In genomic region chr1:28369225-28369517, GRCh38 we compare ENCODE assay signal across 8 cellular contexts. TPM values are rescaled to one million over a fixed set of nuclear protein-coding genes. Genes with fewer than 3 reads are reported as not detected.
A peak's percentile ranks its signal among the peaks of the same experiment; 100 is the strongest.
DNase-seq lines count a peak whose midpoint lies in the region; ATAC-seq and TF ChIP-seq lines count a peak whose summit lies in the region.

No MANE protein-coding gene starts in this region.

- POLR2A ChIA-PET in HCT116 (lab: Charles Lee): interaction anchor here (0.6 to 2.3 kb wide), 11 partner anchors 14 to 440 kb away, joined by 3 to 28 read pairs (median 4); partner anchors contain the start of gene SESN2
- POLR2A ChIA-PET in activated CD8-positive, alpha-beta T cell treated with anti-CD3 and anti-CD28 coated beads for 36 hours (lab: Charles Lee): interaction anchor here (1.2 to 3.1 kb wide), 3 partner anchors 40 to 138 kb away, joined by 3 to 28 read pairs (median 6); partner anchors contain the start of genes MED18 and RCC1

- H2AFZ ChIP-seq in HCT116 (ENCODE audit: low read depth, low read length, poor library complexity, severe bottlenecking): peak overlapping the region; percentile 71

- peak overlapping the region; percentile 94 for H3K27ac Mint-ChIP-seq in activated CD8-positive, alpha-beta T cell treated with anti-CD3 and anti-CD28 coated beads for 36 hours
- peak overlapping the region; percentile 94 for H3K27ac Mint-ChIP-seq in stimulated activated effector memory CD8-positive, alpha-beta T cell treated with anti-CD3 and anti-CD28 coated beads, Interleukin-12 subunit alpha, Interleukin-12 subunit beta, amount 100 ng/mL, for 72 hours

- H3K9me2 ChIP-seq in HCT116 (ENCODE audit: insufficient read depth): no peaks in the 10 kb centered on the region

- H4K20me1 ChIP-seq in HCT116 (ENCODE audit: insufficient read depth): no peaks in the 10 kb centered on the region

- H3K27ac ChIP-seq in HCT116 (ENCODE audit: low read depth, low read length) (peak overlapping the region; percentile 92), iPS DF 6.9 (ENCODE audit: low read length) (no peak overlapping the region)

- H3K36me3 ChIP-seq in HCT116 (ENCODE audit: control insufficient read depth in 1 of 2, insufficient read depth in 2 of 2, low read length in 2 of 2) (no peaks in the 10 kb centered on the region), iPS DF 6.9 (ENCODE audit: control insufficient read depth, insufficient read depth, low read length) (no peaks in the 10 kb centered on the region)

- H3K4me1 ChIP-seq in HCT116 (ENCODE audit: control insufficient read depth in 1 of 2, insufficient read depth in 2 of 2, low read length in 2 of 2): peaks cover 52 to 71% of the 10 kb centered on the region in 2 experiments
- H3K4me1 ChIP-seq in iPS DF 6.9 (ENCODE audit: control insufficient read depth, insufficient read depth, low read length): no peaks in the 10 kb centered on the region

- TF ChIP-seq RAD21 in HCT116 (IDR thresholded peaks at IDR 0.05; ENCODE audit: low read depth): no peak

- TF ChIP-seq POLR2A in HCT116 (IDR thresholded peaks at IDR 0.05; ENCODE audit: borderline replicate concordance, extremely low read depth, insufficient read depth, insufficient read length): no peak

- intact Hi-C loops in HCT116 (cut with micrococcal nuclease): loop anchor here (2.0 to 10.0 kb wide), 2 partner anchors 278 to 506 kb away; no protein-coding TSS in a partner anchor
- intact Hi-C loops in activated CD8-positive, alpha-beta T cell treated with anti-CD3 and anti-CD28 coated beads for 36 hours (cut with micrococcal nuclease): no loop called here

- H3K27me3 ChIP-seq in HCT116 (ENCODE audit: insufficient read depth, low read length) (no peaks in the 10 kb centered on the region), iPS DF 6.9 (ENCODE audit: control insufficient read depth, insufficient read depth, low read length) (no peaks in the 10 kb centered on the region)

- CTCF ChIA-PET in HCT116 (lab: Charles Lee): interaction anchor here (1.0 to 5.8 kb wide), 8 partner anchors 10 to 234 kb away, joined by 3 to 73 read pairs (median 4); partner anchors contain the start of gene DNAJC8
- CTCF ChIA-PET in activated CD8-positive, alpha-beta T cell treated with anti-CD3 and anti-CD28 coated beads for 36 hours (lab: Charles Lee): interaction anchor here (1.2 to 4.4 kb wide), 3 partner anchors 9 to 121 kb away, joined by 3 to 31 read pairs (median 17); no protein-coding TSS in a partner anchor

- WGBS in iPS DF 6.9 (ENCODE audit: insufficient coverage, insufficient read length): no CpG with 5 or more reads among the region's 2 CpGs

- DNase-seq in HCT116 (ENCODE audit: low read depth, low spot score): no peak
- no peak for DNase-seq in activated CD8-positive, alpha-beta T cell treated with anti-CD3 and anti-CD28 coated beads for 36 hours
- DNase-seq in iPS DF 6.9 (ENCODE audit: low read depth, low spot score): no peak
- no peak for DNase-seq in stimulated activated effector memory CD8-positive, alpha-beta T cell treated with anti-CD3 and anti-CD28 coated beads, Interleukin-12 subunit alpha, Interleukin-12 subunit beta, amount 100 ng/mL, for 72 hours (ENCODE audit: low spot score in 2 of 2)
- no peak for DNase-seq in SK-N-DZ (ENCODE audit: low spot score)
- DNase-seq in COLO829 (ENCODE audit: low spot score): no peak

- H3K4me2 ChIP-seq in HCT116 (ENCODE audit: low read length): peak overlapping the region; percentile 80

- no peak for TF ChIP-seq CTCF in HCT116 (IDR thresholded peaks at IDR 0.05 in 2 of 3, conservative IDR thresholded peaks at IDR 0.05 in 1 of 3; ENCODE audit: borderline replicate concordance in 1 of 3, insufficient read depth in 1 of 3, low read depth in 2 of 3, low read length in 2 of 3)
- TF ChIP-seq CTCF in activated CD8-positive, alpha-beta T cell treated with anti-CD3 and anti-CD28 coated beads for 36 hours (IDR thresholded peaks at IDR 0.05): no peak

- peaks cover 8% of the 10 kb centered on the region for H3K36me3 Mint-ChIP-seq in activated CD8-positive, alpha-beta T cell treated with anti-CD3 and anti-CD28 coated beads for 36 hours (ENCODE audit: low read depth)
- no peaks in the 10 kb centered on the region for H3K36me3 Mint-ChIP-seq in stimulated activated effector memory CD8-positive, alpha-beta T cell treated with anti-CD3 and anti-CD28 coated beads, Interleukin-12 subunit alpha, Interleukin-12 subunit beta, amount 100 ng/mL, for 72 hours

- ATAC-seq in HCT116 (no peak), GM21447 (IDR thresholded peaks at IDR 0.05; ENCODE audit: unreplicated experiment) (no peak), GM21526 (IDR thresholded peaks at IDR 0.05; ENCODE audit: low FRiP score, unreplicated experiment) (no peak)
- ATAC-seq in activated CD8-positive, alpha-beta T cell treated with anti-CD3 and anti-CD28 coated beads for 36 hours: no peak
- ATAC-seq in stimulated activated effector memory CD8-positive, alpha-beta T cell treated with anti-CD3 and anti-CD28 coated beads, Interleukin-12 subunit alpha, Interleukin-12 subunit beta, amount 100 ng/mL, for 72 hours: no peak

- peaks cover 43% of the 10 kb centered on the region for H3K79me2 ChIP-seq in HCT116 (ENCODE audit: insufficient read depth, low read length)

- H3K4me1 Mint-ChIP-seq in activated CD8-positive, alpha-beta T cell treated with anti-CD3 and anti-CD28 coated beads for 36 hours (ENCODE audit: low read depth): peaks cover 31% of the 10 kb centered on the region
- peaks cover 23% of the 10 kb centered on the region for H3K4me1 Mint-ChIP-seq in stimulated activated effector memory CD8-positive, alpha-beta T cell treated with anti-CD3 and anti-CD28 coated beads, Interleukin-12 subunit alpha, Interleukin-12 subunit beta, amount 100 ng/mL, for 72 hours

- H3K4me3 Mint-ChIP-seq in activated CD8-positive, alpha-beta T cell treated with anti-CD3 and anti-CD28 coated beads for 36 hours: peak overlapping the region; percentile 97
- H3K4me3 Mint-ChIP-seq in stimulated activated effector memory CD8-positive, alpha-beta T cell treated with anti-CD3 and anti-CD28 coated beads, Interleukin-12 subunit alpha, Interleukin-12 subunit beta, amount 100 ng/mL, for 72 hours: peak overlapping the region; percentile 94

- no peaks in the 10 kb centered on the region for H3K9me3 Mint-ChIP-seq in activated CD8-positive, alpha-beta T cell treated with anti-CD3 and anti-CD28 coated beads for 36 hours
- no peaks in the 10 kb centered on the region for H3K9me3 Mint-ChIP-seq in stimulated activated effector memory CD8-positive, alpha-beta T cell treated with anti-CD3 and anti-CD28 coated beads, Interleukin-12 subunit alpha, Interleukin-12 subunit beta, amount 100 ng/mL, for 72 hours

- RAD21 ChIA-PET in HCT116 (lab: Charles Lee; ENCODE audit: low non-redundant PET in 1 of 2, low total read pairs in 2 of 2, uncharacterized antibody in 2 of 2, unreplicated experiment in 2 of 2): interaction anchor here (1.0 to 3.1 kb wide), 4 partner anchors 9 to 508 kb away, joined by 3 to 24 read pairs (median 5); partner anchors contain the start of gene MED18 (in 1 of the 2)

- no peaks in the 10 kb centered on the region for H3K27me3 Mint-ChIP-seq in activated CD8-positive, alpha-beta T cell treated with anti-CD3 and anti-CD28 coated beads for 36 hours

- H3K4me3 ChIP-seq in HCT116 (replicated peaks in 1 of 2; ENCODE audit: low read depth in 1 of 2, low read length in 2 of 2) (peak overlapping the region; percentile 87 to 93), iPS DF 6.9 (ENCODE audit: low read length) (peak overlapping the region; percentile 81; the same call in 1 of the 2 replicates)

- peak overlapping the region; percentile 82 for H3K9ac ChIP-seq in HCT116 (ENCODE audit: low read length)

- H3K9me3 ChIP-seq in HCT116 (ENCODE audit: control insufficient read depth in 1 of 2, insufficient read depth in 1 of 2, low read depth in 1 of 2, low read length in 2 of 2) (no peaks in the 10 kb centered on the region), iPS DF 6.9 (ENCODE audit: control insufficient read depth, insufficient read depth, low read length) (no peaks in the 10 kb centered on the region)

- TSS peak; percentile 89 for BruUV-seq in HCT116 (replicated peaks; lab: Mats Ljungman, UMichigan)

TF ChIP-seq in HCT116, 20 proteins besides CTCF, POLR2A, EP300 and RAD21 (continues in another document):
- no peak for TF ChIP-seq ELF1 (IDR thresholded peaks at IDR 0.05; ENCODE audit: borderline replicate concordance, low read depth)
- TF ChIP-seq FOSL1 (IDR thresholded peaks at IDR 0.05; ENCODE audit: low read depth): no peak
- no peak for TF ChIP-seq TCF7L2 (IDR thresholded peaks at IDR 0.05; ENCODE audit: borderline replicate concordance, extremely low read depth, insufficient read depth, insufficient read length)
- no peak for TF ChIP-seq CEBPB (IDR thresholded peaks at IDR 0.05; ENCODE audit: low read depth)
- TF ChIP-seq SRF (IDR thresholded peaks at IDR 0.05; ENCODE audit: low read depth): no peak

RNA-seq across cellular contexts. Expression of gene PHACTR4, which starts 0.4 kb away (rescaled TPM):
- 36.0 TPM for total RNA-seq in HCT116 (2021; ENCODE audit: unreplicated experiment)
- 16.4 and 21.8 TPM in 2 replicates for polyA plus RNA-seq in HCT116 (2012)
- total RNA-seq in activated CD8-positive, alpha-beta T cell treated with anti-CD3 and anti-CD28 coated beads for 36 hours: 10 to 100 TPM; 20.3 to 20.9 TPM
- 12.3 and 12.5 TPM in 2 replicates for polyA plus RNA-seq in SK-N-DZ (2014; cell fraction: cytosol; rRNA removed)
- polyA plus RNA-seq in SK-N-DZ (2014; cell fraction: nucleus; rRNA removed): 3.6 and 7.2 TPM in 2 replicates

RNA-seq across cellular contexts. Expression of gene MED18, which starts 40.3 kb away (rescaled TPM):
- total RNA-seq in HCT116 (2021; ENCODE audit: unreplicated experiment): 23.8 TPM
- polyA plus RNA-seq in HCT116 (2012): 25.2 and 30.3 TPM in 2 replicates
- total RNA-seq in activated CD8-positive, alpha-beta T cell treated with anti-CD3 and anti-CD28 coated beads for 36 hours: 10 to 100 TPM; 14.9 to 18.9 TPM
- polyA plus RNA-seq in SK-N-DZ (2014; cell fraction: cytosol; rRNA removed): 9.9 and 11.2 TPM in 2 replicates
- 7.8 and 9.5 TPM in 2 replicates for polyA plus RNA-seq in SK-N-DZ (2014; cell fraction: nucleus; rRNA removed)
